ENCODE assay signal across 1 cellular context in genomic region chr2:169324581-169325260, GRCh38.
TF ChIP-seq lines count a peak whose summit lies in the region.

No MANE protein-coding gene starts in this region.

TF ChIP-seq in HepG2, 621 proteins besides CTCF, POLR2A, EP300 and RAD21 (continued from another document):
- TF ChIP-seq PBX3 (CRISPR knock-in tag; IDR thresholded peaks at IDR 0.05; ENCODE audit: borderline replicate concordance) (no peak), ZNF709 (CRISPR knock-in tag; IDR thresholded peaks at IDR 0.05) (no peak), ZSCAN21 (CRISPR knock-in tag; IDR thresholded peaks at IDR 0.05; ENCODE audit: borderline replicate concordance) (no peak), ZNF780A (CRISPR knock-in tag; IDR thresholded peaks at IDR 0.05) (no peak), KAT2B (IDR thresholded peaks at IDR 0.05; ENCODE audit: borderline replicate concordance, low read depth, low read length) (no peak), SNRNP70 (IDR thresholded peaks at IDR 0.05; ENCODE audit: low read depth, low read length) (no peak), CBX5 (CRISPR knock-in tag; IDR thresholded peaks at IDR 0.05; ENCODE audit: borderline replicate concordance) (no peak), ATM (IDR thresholded peaks at IDR 0.05; ENCODE audit: borderline replicate concordance) (no peak), ZNF782 (CRISPR knock-in tag; IDR thresholded peaks at IDR 0.05; ENCODE audit: borderline replicate concordance) (no peak), ZNF549 (CRISPR knock-in tag; IDR thresholded peaks at IDR 0.05) (no peak)
- TF ChIP-seq, protein P1, sequence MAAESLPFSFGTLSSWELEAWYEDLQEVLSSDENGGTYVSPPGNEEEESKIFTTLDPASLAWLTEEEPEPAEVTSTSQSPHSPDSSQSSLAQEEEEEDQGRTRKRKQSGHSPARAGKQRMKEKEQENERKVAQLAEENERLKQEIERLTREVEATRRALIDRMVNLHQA (CRISPR knock-in tag; IDR thresholded peaks at IDR 0.05) = no peak
- TF ChIP-seq, protein P2, sequence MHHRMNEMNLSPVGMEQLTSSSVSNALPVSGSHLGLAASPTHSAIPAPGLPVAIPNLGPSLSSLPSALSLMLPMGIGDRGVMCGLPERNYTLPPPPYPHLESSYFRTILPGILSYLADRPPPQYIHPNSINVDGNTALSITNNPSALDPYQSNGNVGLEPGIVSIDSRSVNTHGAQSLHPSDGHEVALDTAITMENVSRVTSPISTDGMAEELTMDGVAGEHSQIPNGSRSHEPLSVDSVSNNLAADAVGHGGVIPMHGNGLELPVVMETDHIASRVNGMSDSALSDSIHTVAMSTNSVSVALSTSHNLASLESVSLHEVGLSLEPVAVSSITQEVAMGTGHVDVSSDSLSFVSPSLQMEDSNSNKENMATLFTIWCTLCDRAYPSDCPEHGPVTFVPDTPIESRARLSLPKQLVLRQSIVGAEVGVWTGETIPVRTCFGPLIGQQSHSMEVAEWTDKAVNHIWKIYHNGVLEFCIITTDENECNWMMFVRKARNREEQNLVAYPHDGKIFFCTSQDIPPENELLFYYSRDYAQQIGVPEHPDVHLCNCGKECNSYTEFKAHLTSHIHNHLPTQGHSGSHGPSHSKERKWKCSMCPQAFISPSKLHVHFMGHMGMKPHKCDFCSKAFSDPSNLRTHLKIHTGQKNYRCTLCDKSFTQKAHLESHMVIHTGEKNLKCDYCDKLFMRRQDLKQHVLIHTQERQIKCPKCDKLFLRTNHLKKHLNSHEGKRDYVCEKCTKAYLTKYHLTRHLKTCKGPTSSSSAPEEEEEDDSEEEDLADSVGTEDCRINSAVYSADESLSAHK (CRISPR knock-in tag; IDR thresholded peaks at IDR 0.05; ENCODE audit: borderline replicate concordance) = no peak
TF ChIP-seq in HepG2: peak in this region for 0.
